8 cellular contexts compared by ENCODE assay signal in the genomic region with DNA sequence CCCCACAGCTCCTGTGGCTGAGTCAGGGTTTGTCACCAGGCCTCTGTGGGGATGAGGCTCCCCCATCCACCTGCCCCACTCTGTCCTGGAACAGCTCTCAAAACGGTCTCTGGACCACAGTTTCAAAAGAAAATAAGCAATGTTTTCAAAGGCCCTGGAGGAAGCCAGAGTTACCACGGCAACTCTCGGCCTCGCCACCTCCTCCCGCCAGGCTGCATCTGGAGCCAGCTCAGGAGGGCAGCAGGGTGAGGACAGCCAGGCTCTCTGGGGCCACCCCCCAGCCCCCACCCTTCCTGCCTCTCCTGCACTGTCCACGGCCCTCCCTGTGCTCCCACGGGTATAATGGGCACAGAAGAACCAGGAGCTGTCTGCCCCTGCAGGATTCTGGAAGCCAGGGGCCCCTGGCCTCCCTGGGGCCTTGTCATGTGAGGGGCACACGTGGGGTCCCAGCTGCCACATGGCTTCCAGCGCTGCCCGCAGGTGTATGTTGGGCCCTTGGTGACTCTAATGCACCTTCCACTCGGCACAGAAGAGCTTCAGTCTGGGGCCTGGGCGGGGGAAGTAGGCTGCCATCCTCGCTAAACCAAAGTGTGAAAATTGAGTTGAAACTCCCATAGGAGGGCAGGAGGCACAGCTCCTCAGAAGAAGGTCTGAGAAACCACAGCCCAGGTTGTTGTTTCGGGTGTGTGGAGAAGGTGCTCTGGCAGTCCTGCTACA. TPM values are rescaled to one million over a fixed set of nuclear protein-coding genes. Genes with fewer than 3 reads are reported as not detected.
A peak's percentile ranks its signal among the peaks of the same experiment; 100 is the strongest.
DNase-seq lines count a peak whose midpoint lies in the region; ATAC-seq and TF ChIP-seq lines count a peak whose summit lies in the region.

No MANE protein-coding gene starts in this region.

- in situ Hi-C loops in gastrocnemius medialis (cut with MboI; ENCODE audit: low sequenced_read_pairs in 4 of 4): no loop called here

- ATAC-seq in gastrocnemius medialis (no peak), HG02840 (IDR thresholded peaks at IDR 0.05; ENCODE audit: low FRiP score, unreplicated experiment) (no peak), HG02798 (IDR thresholded peaks at IDR 0.05; ENCODE audit: poor library complexity, unreplicated experiment) (no peak)

- H3K27me3 ChIP-seq in Peyer's patch (no peaks in the 10 kb centered on the region), gastrocnemius medialis (no peaks in the 10 kb centered on the region)

- H3K4me1 ChIP-seq in Peyer's patch (peaks cover 0 to 97% (median 64%) of the 10 kb centered on the region in 4 donors), gastrocnemius medialis (peaks cover 70 to 80% of the 10 kb centered on the region in 2 donors)

- TF ChIP-seq CTCF in GM10248 (IDR thresholded peaks at IDR 0.05; ENCODE audit: control extremely low read depth, extremely low read depth, low read depth, missing control alignments) (no peak), Peyer's patch (IDR thresholded peaks at IDR 0.05) (no peak), gastrocnemius medialis (IDR thresholded peaks at IDR 0.05 in 4 of 5, conservative IDR thresholded peaks at IDR 0.05 in 1 of 5) (no peak)

- POLR2A ChIA-PET in GM10248 (lab: Yijun Ruan, JAX): interaction anchor here (0.6 to 2.7 kb wide), 6 partner anchors 9 to 391 kb away, joined by 3 to 28 read pairs (median 6); a partner anchor contains a TSS

- H3K27ac ChIP-seq in Peyer's patch (peak overlapping the region; percentile 57 to 94 (median 70)), gastrocnemius medialis (peak overlapping the region; percentile 82 to 89 (median 86))

- intact Hi-C loops in gastrocnemius medialis (cut with DNase I; ENCODE audit: low total_unique reads): loop anchor here (10.0 kb wide), 1 partner anchor 623 kb away; a partner anchor contains a TSS

- H3K36me3 ChIP-seq in Peyer's patch (peaks cover 0 to 7% (median 0%) of the 10 kb centered on the region in 3 donors), gastrocnemius medialis (no peaks in the 10 kb centered on the region)

- no peak overlapping the region for H3K4me3 ChIP-seq in Peyer's patch
- H3K4me3 ChIP-seq in gastrocnemius medialis: no peak overlapping the region

- CTCF ChIA-PET in GM10248 (lab: Yijun Ruan, JAX): interaction anchor here (0.9 to 4.1 kb wide), 7 partner anchors 10 to 82 kb away, joined by 3 to 25 read pairs (median 4); a partner anchor contains a TSS

- DNase-seq in GM10248 (ENCODE audit: extremely low spot score) (peak; percentile 50), Peyer's patch (peak in 1 of 3 donors; percentile 38), fibroblast of the conjunctiva (ENCODE audit: low read depth) (peak; percentile 32), gastrocnemius medialis (no peak), CD1c-positive myeloid dendritic cell (ENCODE audit: extremely low spot score) (no peak)
- no peak for DNase-seq in stimulated activated CD4-positive, alpha-beta T cell treated with anti-CD3 and anti-CD28 coated beads, Interleukin-1b, Interleukin-23, amount 100 ng/mL, for 48 hours

- no peaks in the 10 kb centered on the region for H3K9me3 ChIP-seq in Peyer's patch
- no peaks in the 10 kb centered on the region for H3K9me3 ChIP-seq in gastrocnemius medialis

- no peak for TF ChIP-seq POLR2A in Peyer's patch (IDR thresholded peaks at IDR 0.05)
- TF ChIP-seq POLR2A in gastrocnemius medialis (IDR thresholded peaks at IDR 0.05): no peak

RNA-seq across cellular contexts. Expression of a gene that starts 10.3 kb away (rescaled TPM):
- total RNA-seq in Peyer's patch (100 to 1,000 TPM in 2 of 4 donors, 10 to 100 TPM in 2; 49.2 to 124 (median 100) TPM), gastrocnemius medialis (10 to 100 TPM; 54.5 to 87.0 (median 66.8) TPM)

RNA-seq across cellular contexts. Expression of a gene that starts 13.1 kb away (rescaled TPM):
- total RNA-seq in Peyer's patch: 10 to 100 TPM; 16.5 to 40.2 (median 34.1) TPM
- total RNA-seq in gastrocnemius medialis: 10 to 100 TPM; 53.4 to 92.5 (median 76.8) TPM

RNA-seq across cellular contexts. Expression of a gene that starts 56.9 kb away (rescaled TPM):
- total RNA-seq in Peyer's patch: 10 to 100 TPM in 3 of 4 donors, 1 to 10 TPM in 1; 8.1 to 24.2 (median 16.3) TPM
- total RNA-seq in gastrocnemius medialis: not detected

RNA-seq across cellular contexts. Expression of a gene that starts 57.4 kb away (rescaled TPM):
- total RNA-seq in Peyer's patch (10 to 100 TPM; 50.6 to 66.4 (median 54.2) TPM), gastrocnemius medialis (under 1 TPM; 0.15 to 1.00 (median 0.67) TPM)

Comparison
In these comparisons a context has a peak if more than half of its experiments do, and no peak if none do; other contexts are left out.
1. DNase-seq: peak in GM10248 (single experiment) and fibroblast of the conjunctiva (single experiment); none in gastrocnemius medialis (0 of 2), CD1c-positive myeloid dendritic cell (single experiment) and stimulated activated CD4-positive, alpha-beta T cell treated with anti-CD3 and anti-CD28 coated beads, Interleukin-1b, Interleukin-23, amount 100 ng/mL, for 48 hours (single experiment).
2. RNA of a gene that starts 56.9 kb away (total RNA-seq): 8.1 to 24.2 TPM in Peyer's patch; not detected in gastrocnemius medialis; every median in the first group is over 4 times any median in the second.